ENCODE assay signal across 1 cellular context in the genomic region with DNA sequence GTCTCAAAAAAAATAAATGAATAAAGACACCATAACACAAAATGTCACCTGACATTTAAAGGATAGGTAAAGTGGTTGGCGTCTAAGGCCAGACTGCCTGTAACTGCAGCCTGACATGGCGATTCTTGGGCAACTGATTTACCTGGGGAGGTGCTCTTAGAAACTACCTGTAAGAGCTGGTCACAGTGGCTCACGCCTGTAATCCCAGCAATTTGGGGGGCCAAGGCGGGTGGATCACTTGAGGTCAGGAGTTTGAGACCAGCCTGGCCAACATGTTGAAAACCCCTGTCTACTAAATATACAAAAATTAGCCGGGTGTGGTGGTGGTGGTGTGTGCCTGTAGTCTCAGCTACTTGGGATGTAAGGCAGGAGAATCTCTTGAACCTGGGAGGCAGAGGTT.
TF ChIP-seq lines count a peak whose summit lies in the region.

No MANE protein-coding gene starts in this region.

TF ChIP-seq in HepG2, 621 proteins besides CTCF, POLR2A, EP300 and RAD21:
- TF ChIP-seq XBP1 (CRISPR knock-in tag; IDR thresholded peaks at IDR 0.05), result no peak
- TF ChIP-seq, protein P1, sequence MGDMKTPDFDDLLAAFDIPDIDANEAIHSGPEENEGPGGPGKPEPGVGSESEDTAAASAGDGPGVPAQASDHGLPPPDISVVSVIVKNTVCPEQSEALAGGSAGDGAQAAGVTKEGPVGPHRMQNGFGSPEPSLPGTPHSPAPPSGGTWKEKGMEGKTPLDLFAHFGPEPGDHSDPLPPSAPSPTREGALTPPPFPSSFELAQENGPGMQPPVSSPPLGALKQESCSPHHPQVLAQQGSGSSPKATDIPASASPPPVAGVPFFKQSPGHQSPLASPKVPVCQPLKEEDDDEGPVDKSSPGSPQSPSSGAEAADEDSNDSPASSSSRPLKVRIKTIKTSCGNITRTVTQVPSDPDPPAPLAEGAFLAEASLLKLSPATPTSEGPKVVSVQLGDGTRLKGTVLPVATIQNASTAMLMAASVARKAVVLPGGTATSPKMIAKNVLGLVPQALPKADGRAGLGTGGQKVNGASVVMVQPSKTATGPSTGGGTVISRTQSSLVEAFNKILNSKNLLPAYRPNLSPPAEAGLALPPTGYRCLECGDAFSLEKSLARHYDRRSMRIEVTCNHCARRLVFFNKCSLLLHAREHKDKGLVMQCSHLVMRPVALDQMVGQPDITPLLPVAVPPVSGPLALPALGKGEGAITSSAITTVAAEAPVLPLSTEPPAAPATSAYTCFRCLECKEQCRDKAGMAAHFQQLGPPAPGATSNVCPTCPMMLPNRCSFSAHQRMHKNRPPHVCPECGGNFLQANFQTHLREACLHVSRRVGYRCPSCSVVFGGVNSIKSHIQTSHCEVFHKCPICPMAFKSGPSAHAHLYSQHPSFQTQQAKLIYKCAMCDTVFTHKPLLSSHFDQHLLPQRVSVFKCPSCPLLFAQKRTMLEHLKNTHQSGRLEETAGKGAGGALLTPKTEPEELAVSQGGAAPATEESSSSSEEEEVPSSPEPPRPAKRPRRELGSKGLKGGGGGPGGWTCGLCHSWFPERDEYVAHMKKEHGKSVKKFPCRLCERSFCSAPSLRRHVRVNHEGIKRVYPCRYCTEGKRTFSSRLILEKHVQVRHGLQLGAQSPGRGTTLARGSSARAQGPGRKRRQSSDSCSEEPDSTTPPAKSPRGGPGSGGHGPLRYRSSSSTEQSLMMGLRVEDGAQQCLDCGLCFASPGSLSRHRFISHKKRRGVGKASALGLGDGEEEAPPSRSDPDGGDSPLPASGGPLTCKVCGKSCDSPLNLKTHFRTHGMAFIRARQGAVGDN (CRISPR knock-in tag; IDR thresholded peaks at IDR 0.05), result no peak
- TF ChIP-seq, protein P2, sequence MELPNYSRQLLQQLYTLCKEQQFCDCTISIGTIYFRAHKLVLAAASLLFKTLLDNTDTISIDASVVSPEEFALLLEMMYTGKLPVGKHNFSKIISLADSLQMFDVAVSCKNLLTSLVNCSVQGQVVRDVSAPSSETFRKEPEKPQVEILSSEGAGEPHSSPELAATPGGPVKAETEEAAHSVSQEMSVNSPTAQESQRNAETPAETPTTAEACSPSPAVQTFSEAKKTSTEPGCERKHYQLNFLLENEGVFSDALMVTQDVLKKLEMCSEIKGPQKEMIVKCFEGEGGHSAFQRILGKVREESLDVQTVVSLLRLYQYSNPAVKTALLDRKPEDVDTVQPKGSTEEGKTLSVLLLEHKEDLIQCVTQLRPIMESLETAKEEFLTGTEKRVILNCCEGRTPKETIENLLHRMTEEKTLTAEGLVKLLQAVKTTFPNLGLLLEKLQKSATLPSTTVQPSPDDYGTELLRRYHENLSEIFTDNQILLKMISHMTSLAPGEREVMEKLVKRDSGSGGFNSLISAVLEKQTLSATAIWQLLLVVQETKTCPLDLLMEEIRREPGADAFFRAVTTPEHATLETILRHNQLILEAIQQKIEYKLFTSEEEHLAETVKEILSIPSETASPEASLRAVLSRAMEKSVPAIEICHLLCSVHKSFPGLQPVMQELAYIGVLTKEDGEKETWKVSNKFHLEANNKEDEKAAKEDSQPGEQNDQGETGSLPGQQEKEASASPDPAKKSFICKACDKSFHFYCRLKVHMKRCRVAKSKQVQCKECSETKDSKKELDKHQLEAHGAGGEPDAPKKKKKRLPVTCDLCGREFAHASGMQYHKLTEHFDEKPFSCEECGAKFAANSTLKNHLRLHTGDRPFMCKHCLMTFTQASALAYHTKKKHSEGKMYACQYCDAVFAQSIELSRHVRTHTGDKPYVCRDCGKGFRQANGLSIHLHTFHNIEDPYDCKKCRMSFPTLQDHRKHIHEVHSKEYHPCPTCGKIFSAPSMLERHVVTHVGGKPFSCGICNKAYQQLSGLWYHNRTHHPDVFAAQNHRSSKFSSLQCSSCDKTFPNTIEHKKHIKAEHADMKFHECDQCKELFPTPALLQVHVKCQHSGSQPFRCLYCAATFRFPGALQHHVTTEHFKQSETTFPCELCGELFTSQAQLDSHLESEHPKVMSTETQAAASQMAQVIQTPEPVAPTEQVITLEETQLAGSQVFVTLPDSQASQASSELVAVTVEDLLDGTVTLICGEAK (IDR thresholded peaks at IDR 0.05), result no peak
- TF ChIP-seq, protein P2 (CRISPR knock-in tag; IDR thresholded peaks at IDR 0.05), result no peak
- TF ChIP-seq ATAD3A (CRISPR knock-in tag; IDR thresholded peaks at IDR 0.05), result no peak
- no peak for TF ChIP-seq SOX5 (CRISPR knock-in tag; IDR thresholded peaks at IDR 0.05; ENCODE audit: borderline replicate concordance)
